ENCODE assay signal across 20 cellular contexts in genomic region chr9:36738318-36738975, GRCh38.
DNase-seq lines count a peak whose midpoint lies in the region; ATAC-seq, FAIRE-seq and TF ChIP-seq lines count a peak whose summit lies in the region.
"Had no signal": no experiment of that assay in that cellular context is flagged by ENCODE, and none has a peak within 500 bp of the region (broad histone marks: within the 10 kb centered on the region; RNA-seq: fewer than 3 reads in every experiment).

No MANE protein-coding gene starts in this region.

- peaks cover 56% of the 10 kb centered on the region for H3K27me3 Mint-ChIP-seq in activated naive CD4-positive, alpha-beta T cell treated with anti-CD3 and anti-CD28 coated beads, Interleukin-2, amount 10 ng/mL, durations not matched to agents 7 days and 5 days

- POLR2A ChIA-PET in K562 (lab: Yijun Ruan, JAX), result no interaction called here

- CTCF ChIA-PET in K562 (lab: Yijun Ruan, JAX; ENCODE audit: low intra/inter-chr PET ratio), result no interaction called here
- CTCF ChIA-PET in activated naive CD4-positive, alpha-beta T cell treated with anti-CD3 and anti-CD28 coated beads, Interleukin-2, amount 10 ng/mL, durations not matched to agents 7 days and 5 days (lab: Charles Lee), result interaction anchor here (1.3 kb wide), 1 partner anchor 10 kb away, joined by 5 read pairs; no protein-coding TSS in a partner anchor

- no peak overlapping the region for H3K4me2 ChIP-seq in K562 (ENCODE audit: insufficient read depth, low read length)

- BruUV-seq in K562 (replicated peaks; lab: Mats Ljungman, UMichigan), result no TSS peak

- no peak for TF ChIP-seq RAD21 in K562 (CRISPR knock-in tag; conservative IDR thresholded peaks at IDR 0.05 in 1 of 2, IDR thresholded peaks at IDR 0.05 in 1 of 2)

- H3K9me3 ChIP-seq in K562 (replicated peaks; ENCODE audit: control insufficient read depth, insufficient read depth, low read depth, low read length), result no peaks in the 10 kb centered on the region
- H3K9me3 ChIP-seq: upper lobe of left lung had no signal

- no peak for FAIRE-seq in K562 (lab: Jason Lieb, UNC)

- TF ChIP-seq POLR2A in K562 (conservative IDR thresholded peaks at IDR 0.05), result no peak

- H3K4me3 Mint-ChIP-seq in activated naive CD4-positive, alpha-beta T cell treated with anti-CD3 and anti-CD28 coated beads, Interleukin-2, amount 10 ng/mL, durations not matched to agents 7 days and 5 days, result no peak overlapping the region
- H3K4me3 Mint-ChIP-seq: activated naive CD4-positive, alpha-beta T cell treated with anti-CD3 and anti-CD28 coated beads, Interleukin-2, amount 50 U/mL, for 24 hours; central memory CD8-positive, alpha-beta T cell; naive thymus-derived CD8-positive, alpha-beta T cell had no signal

- no peak overlapping the region for H3K4me3 ChIP-seq in K562
- H3K4me3 ChIP-seq: upper lobe of left lung had no signal

- H3K36me3 ChIP-seq in K562 (ENCODE audit: control insufficient read depth, insufficient read depth, low read length), result no peaks in the 10 kb centered on the region
- H3K36me3 ChIP-seq: upper lobe of left lung had no signal

- no peaks in the 10 kb centered on the region for H3K4me1 Mint-ChIP-seq in activated naive CD4-positive, alpha-beta T cell treated with anti-CD3 and anti-CD28 coated beads, Interleukin-2, amount 10 ng/mL, durations not matched to agents 7 days and 5 days
- H3K4me1 Mint-ChIP-seq: activated naive CD4-positive, alpha-beta T cell treated with anti-CD3 and anti-CD28 coated beads, Interleukin-2, amount 50 U/mL, for 24 hours; central memory CD8-positive, alpha-beta T cell had no signal

- no peak overlapping the region for H3K27ac Mint-ChIP-seq in activated naive CD4-positive, alpha-beta T cell treated with anti-CD3 and anti-CD28 coated beads, Interleukin-2, amount 10 ng/mL, durations not matched to agents 7 days and 5 days
- H3K27ac Mint-ChIP-seq: activated naive CD4-positive, alpha-beta T cell treated with anti-CD3 and anti-CD28 coated beads, Interleukin-2, amount 50 U/mL, for 24 hours; H9 had no signal

- no peaks in the 10 kb centered on the region for H4K20me1 ChIP-seq in K562 (replicated peaks; ENCODE audit: control insufficient read depth, insufficient read depth, low read length)

- peak; percentile 50 for DNase-seq in AG20443 (ENCODE audit: low spot score)
- peak; percentile 81 for DNase-seq in HT1080 (ENCODE audit: low read depth)
- DNase-seq in K562 (ENCODE audit: extremely low read depth in 1 of 4, low spot score in 3 of 4), result no peak
- peak; percentile 45 for DNase-seq in iris pigment epithelial cell (ENCODE audit: low read depth)
- no peak for DNase-seq in activated naive CD4-positive, alpha-beta T cell treated with anti-CD3 and anti-CD28 coated beads, Interleukin-2, amount 10 ng/mL, durations not matched to agents 7 days and 5 days
- DNase-seq in DMS79 (lab: John Stamatoyannopoulos, UW), result no peak
- DNase-seq: activated CD4-positive, CD25-positive, alpha-beta regulatory T cell; activated CD8-positive, alpha-beta memory T cell treated with anti-CD3 and anti-CD28 coated beads, Interleukin-2, amount 50 U/mL, for 48 hours; GDM1; H9; MV-4-11; naive thymus-derived CD8-positive, alpha-beta T cell; stimulated activated CD4-positive, alpha-beta T cell treated with anti-CD3 and anti-CD28 coated beads, Interleukin-1b, Interleukin-23, amount 100 ng/mL, for 48 hours; stimulated activated CD8-positive, alpha-beta memory T cell treated with anti-CD3 and anti-CD28 coated beads, Interleukin-4, amount 100 ng/mL, for 48 hours; upper lobe of left lung had no signal

- no peak overlapping the region for H2AFZ ChIP-seq in K562 (ENCODE audit: low read depth, low read length)

- no peak overlapping the region for H3K9ac ChIP-seq in K562 (ENCODE audit: insufficient read depth in 1 of 2, low read depth in 2 of 2, low read length in 2 of 2)

- in situ Hi-C loops in K562 (cut with MboI), result loop anchor here (25.0 kb wide), 1 partner anchor 326 kb away; the partner anchor contains the start of gene RNF38

- TF ChIP-seq CTCF in K562 (IDR thresholded peaks at IDR 0.05 in 2 of 3, conservative IDR thresholded peaks at IDR 0.05 in 1 of 3; ENCODE audit: insufficient read depth in 2 of 3, low read depth in 1 of 3, low read length in 3 of 3), result no peak

- TF ChIP-seq EP300 in K562 (IDR thresholded peaks at IDR 0.05; ENCODE audit: low read length), result no peak

- H3K27me3 ChIP-seq in K562 (ENCODE audit: control insufficient read depth in 2 of 2, insufficient read depth in 2 of 2, low read length in 2 of 2), result peaks cover 6 to 30% of the 10 kb centered on the region in 2 experiments; a peak in 4 of 5 replicates

- no peak; the same call in 2 of the 3 replicates for ATAC-seq in K562
- ATAC-seq in GM21423 (IDR thresholded peaks at IDR 0.05; ENCODE audit: unreplicated experiment), result no peak
- no peak for ATAC-seq in HG02610 (IDR thresholded peaks at IDR 0.05; ENCODE audit: unreplicated experiment)
- ATAC-seq: naive thymus-derived CD8-positive, alpha-beta T cell had no signal

- H3K9me1 ChIP-seq in K562 (ENCODE audit: control insufficient read depth, insufficient read depth, low read length), result no peaks in the 10 kb centered on the region

- H3K79me2 ChIP-seq in K562 (ENCODE audit: control insufficient read depth, insufficient read depth, low read length), result no peaks in the 10 kb centered on the region

- intact Hi-C loops in K562 (cut with micrococcal nuclease), result no loop called here

- H3K36me3 Mint-ChIP-seq in activated naive CD4-positive, alpha-beta T cell treated with anti-CD3 and anti-CD28 coated beads, Interleukin-2, amount 10 ng/mL, durations not matched to agents 7 days and 5 days, result no peaks in the 10 kb centered on the region
- H3K36me3 Mint-ChIP-seq: activated naive CD4-positive, alpha-beta T cell treated with anti-CD3 and anti-CD28 coated beads, Interleukin-2, amount 50 U/mL, for 24 hours had no signal

- WGBS in K562 (ENCODE audit: insufficient coverage, low coverage, missing lambda C conversion rate), result 2% methylated on average over 11 of the region's 11 CpGs

- H3K4me1 ChIP-seq in K562 (replicated peaks in 1 of 2; ENCODE audit: control insufficient read depth in 2 of 2, insufficient read depth in 2 of 2, low read length in 2 of 2), result peaks cover 0 to 3% of the 10 kb centered on the region in 2 experiments; a peak in 1 of 5 replicates

- no peaks in the 10 kb centered on the region for H3K9me3 Mint-ChIP-seq in activated naive CD4-positive, alpha-beta T cell treated with anti-CD3 and anti-CD28 coated beads, Interleukin-2, amount 10 ng/mL, durations not matched to agents 7 days and 5 days
- H3K9me3 Mint-ChIP-seq: activated naive CD4-positive, alpha-beta T cell treated with anti-CD3 and anti-CD28 coated beads, Interleukin-2, amount 50 U/mL, for 24 hours; central memory CD8-positive, alpha-beta T cell; H9 had no signal

- H3K27ac ChIP-seq in K562 (ENCODE audit: extremely low read depth, low read depth, low read length), result no peak overlapping the region
- H3K27ac ChIP-seq: C4-2B, upper lobe of left lung had no signal

TF ChIP-seq in K562, 482 proteins besides CTCF, POLR2A, EP300 and RAD21:
- TF ChIP-seq IRF1 (CRISPR knock-in tag; IDR thresholded peaks at IDR 0.05; ENCODE audit: borderline replicate concordance) (no peak), FOSL1 (tag; conservative IDR thresholded peaks at IDR 0.05) (0 out of 2 replicates have a peak, but pooled peaks have one; percentile 15), NFIC (IDR thresholded peaks at IDR 0.05) (0 out of 2 replicates have a peak, but pooled peaks have one; percentile 5)

Comparison
In these comparisons a context has a peak if more than half of its experiments do, and no peak if none do; other contexts are left out.
1. DNase-seq: peak in AG20443 (single experiment), HT1080 (single experiment) and iris pigment epithelial cell (single experiment); none in K562 (0 of 4), activated naive CD4-positive, alpha-beta T cell treated with anti-CD3 and anti-CD28 coated beads, Interleukin-2, amount 10 ng/mL, durations not matched to agents 7 days and 5 days (single experiment) and DMS79 (single experiment).